In the genomic region with DNA sequence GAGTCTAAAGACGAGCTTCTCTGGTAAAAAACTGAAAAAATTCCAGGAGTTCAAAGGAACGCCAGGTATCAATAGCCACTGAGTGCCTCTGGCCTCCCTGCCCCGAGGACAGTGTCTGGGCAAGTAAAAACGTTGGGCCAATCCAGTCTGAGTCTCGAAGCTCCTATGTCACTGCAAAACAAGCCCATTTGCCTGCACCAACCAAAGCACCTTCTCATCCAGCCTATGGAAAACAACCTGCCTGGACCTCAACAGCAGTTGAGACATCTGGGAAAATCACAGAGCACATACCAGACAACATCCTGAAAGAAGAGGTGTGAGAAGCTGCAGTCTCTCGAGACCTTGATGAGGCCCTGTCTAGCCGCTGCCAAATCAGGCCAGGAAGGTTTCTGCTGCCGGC, we compare ENCODE assay signal across 33 cellular contexts. TPM values are rescaled to one million over a fixed set of nuclear protein-coding genes. Genes with fewer than 3 reads are reported as not detected.
A peak's percentile ranks its signal among the peaks of the same experiment; 100 is the strongest.
DNase-seq lines count a peak whose midpoint lies in the region; ATAC-seq, FAIRE-seq and TF ChIP-seq lines count a peak whose summit lies in the region.
"Had no signal": no experiment of that assay in that cellular context is flagged by ENCODE, and none has a peak within 500 bp of the region (broad histone marks: within the 10 kb centered on the region; RNA-seq: fewer than 3 reads in every experiment).

No MANE protein-coding gene starts in this region.

- no peaks in the 10 kb centered on the region for H3K27me3 ChIP-seq in ovary
- H3K27me3 ChIP-seq: body of pancreas, dorsolateral prefrontal cortex, heart right ventricle, stomach, thyroid gland had no signal

- TF ChIP-seq CTCF in GM10266 (IDR thresholded peaks at IDR 0.05; ENCODE audit: control insufficient read depth, insufficient read depth, low read depth, missing control alignments) (no peak), kidney (IDR thresholded peaks at IDR 0.05; ENCODE audit: borderline replicate concordance, extremely low read depth, insufficient read depth) (no peak), ovary (IDR thresholded peaks at IDR 0.05) (no peak)

- no peaks in the 10 kb centered on the region for H3K36me3 Mint-ChIP-seq in T-helper 17 cell (ENCODE audit: low read depth)
- peaks cover 33% of the 10 kb centered on the region for H3K36me3 Mint-ChIP-seq in stimulated activated memory B cell treated with anti-CD40 and anti-IgM and Interleukin-4, amounts not matched to agents 10 μg/mL and 1 μg/mL and 100 μg/mL, for 72 hours

- H3K27ac Mint-ChIP-seq in T-helper 17 cell = peak overlapping the region; percentile 66
- H3K27ac Mint-ChIP-seq in stimulated activated memory B cell treated with anti-CD40 and anti-IgM and Interleukin-4, amounts not matched to agents 10 μg/mL and 1 μg/mL and 100 μg/mL, for 72 hours = peak overlapping the region; percentile 64
- H3K27ac Mint-ChIP-seq: activated CD4-positive, alpha-beta memory T cell treated with anti-CD3 and anti-CD28 coated beads, Interleukin-2, amount 10 ng/mL, durations not matched to agents 7 days and 5 days; activated T-helper 2 cell treated with anti-CD3 and anti-CD28 coated beads, Interferon-gamma antibody, Interleukin-2, Interleukin-4, amounts not matched to agents 10 μg/mL and 5 μg/mL and 100 μg/mL, durations not matched to agents 14 hours and 24 hours and 36 hours had no signal

- DNase-seq in GM10266 (ENCODE audit: extremely low spot score) (peak; percentile 13), T-helper 17 cell (no peak), kidney (peak; percentile 37), NCI-H774 (lab: John Stamatoyannopoulos, UW) (no peak), GOT3 (lab: John Stamatoyannopoulos, UW) (no peak), ovary (no peak)
- DNase-seq: activated CD4-positive, alpha-beta memory T cell treated with anti-CD3 and anti-CD28 coated beads, Interleukin-2, amount 10 ng/mL, durations not matched to agents 7 days and 5 days; activated CD4-positive, CD25-positive, alpha-beta regulatory T cell treated with anti-CD3 and anti-CD28 coated beads, Interleukin-2, amount 50 U/mL, for 72 hours; activated CD8-positive, alpha-beta memory T cell treated with anti-CD3 and anti-CD28 coated beads, Interleukin-2, amount 50 U/mL, for 48 hours; activated naive CD4-positive, alpha-beta T cell treated with anti-CD3 and anti-CD28 coated beads, Interleukin-2, amount 50 U/mL, for 16 hours; body of pancreas; C1 segment of cervical spinal cord; cerebellar nuclear complex; DND-41; dorsolateral prefrontal cortex; heart right ventricle; kidney glomerular epithelial cell; lower lobe of right lung; MM.1S; NCI-H2029; NCI-H524; PC-3; stomach; thyroid gland had no signal

- no peaks in the 10 kb centered on the region for H3K27me3 Mint-ChIP-seq in T-helper 17 cell
- no peaks in the 10 kb centered on the region for H3K27me3 Mint-ChIP-seq in stimulated activated memory B cell treated with anti-CD40 and anti-IgM and Interleukin-4, amounts not matched to agents 10 μg/mL and 1 μg/mL and 100 μg/mL, for 72 hours
- H3K27me3 Mint-ChIP-seq: activated CD4-positive, alpha-beta memory T cell treated with anti-CD3 and anti-CD28 coated beads, Interleukin-2, amount 10 ng/mL, durations not matched to agents 7 days and 5 days had no signal

- ATAC-seq in T-helper 17 cell = no peak
- ATAC-seq in stimulated activated memory B cell treated with anti-CD40 and anti-IgM and Interleukin-4, amounts not matched to agents 10 μg/mL and 1 μg/mL and 100 μg/mL, for 72 hours = no peak
- ATAC-seq: body of pancreas, heart right ventricle, lower lobe of right lung, PC-3 had no signal

- intact Hi-C loops in kidney (cut with DNase I) = no loop called here
- intact Hi-C loops in ovary (cut with DNase I) = no loop called here

- 82 to 88% (median 87%) methylated on average over 8 of the region's 8 CpGs for WGBS in ovary, 3 donors

- H3K9me3 Mint-ChIP-seq in stimulated activated memory B cell treated with anti-CD40 and anti-IgM and Interleukin-4, amounts not matched to agents 10 μg/mL and 1 μg/mL and 100 μg/mL, for 72 hours = no peaks in the 10 kb centered on the region
- H3K9me3 Mint-ChIP-seq: activated CD4-positive, alpha-beta memory T cell treated with anti-CD3 and anti-CD28 coated beads, Interleukin-2, amount 10 ng/mL, durations not matched to agents 7 days and 5 days; activated T-helper 2 cell treated with anti-CD3 and anti-CD28 coated beads, Interferon-gamma antibody, Interleukin-2, Interleukin-4, amounts not matched to agents 10 μg/mL and 5 μg/mL and 100 μg/mL, durations not matched to agents 14 hours and 24 hours and 36 hours had no signal

- no peak overlapping the region for H3K9ac ChIP-seq in kidney (ENCODE audit: low read length in 2 of 2)
- H3K9ac ChIP-seq: parathyroid adenoma had no signal

- no peak for TF ChIP-seq EP300 in ovary (IDR thresholded peaks at IDR 0.05)

- no peaks in the 10 kb centered on the region for H3K36me3 ChIP-seq in kidney (ENCODE audit: control insufficient read depth in 1 of 2, insufficient read depth in 2 of 2, low read length in 2 of 2)
- H3K36me3 ChIP-seq in ovary = no peaks in the 10 kb centered on the region
- H3K36me3 ChIP-seq: thyroid gland had no signal

- no peak for TF ChIP-seq POLR2A in ovary (IDR thresholded peaks at IDR 0.05)

- no peak overlapping the region for H3K4me3 Mint-ChIP-seq in T-helper 17 cell
- no peak overlapping the region for H3K4me3 Mint-ChIP-seq in stimulated activated memory B cell treated with anti-CD40 and anti-IgM and Interleukin-4, amounts not matched to agents 10 μg/mL and 1 μg/mL and 100 μg/mL, for 72 hours
- H3K4me3 Mint-ChIP-seq: activated CD4-positive, alpha-beta memory T cell treated with anti-CD3 and anti-CD28 coated beads, Interleukin-2, amount 10 ng/mL, durations not matched to agents 7 days and 5 days had no signal

- no peaks in the 10 kb centered on the region for H3K9me3 ChIP-seq in T-helper 17 cell (ENCODE audit: control insufficient read depth, low read length, poor library complexity, severe bottlenecking)
- H3K9me3 ChIP-seq in kidney (ENCODE audit: control insufficient read depth in 1 of 2, low read length in 2 of 2) = no peaks in the 10 kb centered on the region
- no peaks in the 10 kb centered on the region for H3K9me3 ChIP-seq in ovary
- H3K9me3 ChIP-seq: body of pancreas, heart right ventricle, lower lobe of right lung, stomach, thyroid gland had no signal

- peaks cover 32% of the 10 kb centered on the region for H3K4me1 Mint-ChIP-seq in T-helper 17 cell
- peaks cover 72% of the 10 kb centered on the region for H3K4me1 Mint-ChIP-seq in stimulated activated memory B cell treated with anti-CD40 and anti-IgM and Interleukin-4, amounts not matched to agents 10 μg/mL and 1 μg/mL and 100 μg/mL, for 72 hours

- H3K4me1 ChIP-seq in kidney (ENCODE audit: control insufficient read depth in 1 of 2, insufficient read depth in 1 of 2, low read depth in 1 of 2, low read length in 2 of 2) (peaks cover 0 to 9% of the 10 kb centered on the region in 2 donors), ovary (ENCODE audit: insufficient read depth) (peaks cover 7% of the 10 kb centered on the region)
- H3K4me1 ChIP-seq: body of pancreas, parathyroid adenoma, thyroid gland had no signal

- no peak overlapping the region for H3K27ac ChIP-seq in kidney (ENCODE audit: low read depth in 2 of 2, low read length in 2 of 2)
- H3K27ac ChIP-seq in ovary = no peak overlapping the region
- H3K27ac ChIP-seq: body of pancreas, HL-60, lower lobe of right lung, parathyroid adenoma, SK-N-MC, skin epidermis, stomach, thyroid gland had no signal

- no peak overlapping the region for H3K4me3 ChIP-seq in kidney (ENCODE audit: low read length in 2 of 2)
- no peak overlapping the region for H3K4me3 ChIP-seq in ovary
- H3K4me3 ChIP-seq: body of pancreas, dorsolateral prefrontal cortex, heart right ventricle, lower lobe of right lung, SK-N-MC, skin epidermis, stomach, thyroid gland had no signal

- FAIRE-seq in kidney (lab: Jason Lieb, UNC) = no peak
- FAIRE-seq: frontal cortex, GM18507, H54 had no signal

RNA-seq across cellular contexts. Expression of gene RNF34, which starts 56.6 kb away (rescaled TPM):
- 10 to 100 TPM; 63.8 to 63.9 TPM for total RNA-seq in T-helper 17 cell
- total RNA-seq in kidney = 48.1 TPM
- 18.8 TPM for polyA plus RNA-seq in kidney (ENCODE audit: insufficient read depth, low read depth, low replicate concordance)
- total RNA-seq in ovary = 10 to 100 TPM; 22.2 to 39.8 (median 29.3) TPM
- polyA plus RNA-seq in ovary = 10 to 100 TPM; 17.3 to 25.1 TPM

Comparison
In these comparisons a context has a peak if more than half of its experiments do, and no peak if none do; other contexts are left out.
1. DNase-seq: peak in GM10266 (single experiment) and kidney (single experiment); none in T-helper 17 cell (0 of 3), NCI-H774 (single experiment), GOT3 (single experiment) and ovary (0 of 5).